In the genomic region with DNA sequence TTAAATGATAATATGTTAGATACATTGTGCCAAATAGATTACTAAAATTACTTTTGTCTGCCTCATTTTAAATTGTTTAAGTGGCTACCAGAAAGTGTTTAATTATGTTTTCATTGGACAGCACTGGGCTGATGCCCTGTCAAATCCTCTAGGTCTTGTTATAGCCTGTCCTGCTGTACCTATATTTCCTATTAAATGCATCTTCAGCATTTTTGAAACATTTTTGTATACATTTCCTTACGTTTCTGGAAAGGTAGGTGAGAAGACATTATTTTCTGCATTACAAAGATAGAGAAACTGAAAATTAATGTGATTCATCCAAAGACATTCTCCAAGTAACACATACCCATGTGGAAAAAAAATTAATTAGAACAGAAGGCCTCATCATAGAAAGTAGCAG, we compare ENCODE assay signal across 11 cellular contexts.
"Had no signal": no experiment of that assay in that cellular context is flagged by ENCODE, and none has a peak within 500 bp of the region (broad histone marks: within the 10 kb centered on the region; RNA-seq: fewer than 3 reads in every experiment).

No MANE protein-coding gene starts in this region.

- H3K9me3 ChIP-seq: HAP-1 had no signal

- H3K9ac ChIP-seq: GM23248 had no signal

- H3K4me3 ChIP-seq: GM23248, GM23338, HAP-1 had no signal

- FAIRE-seq: H1, H54 had no signal

- H3K4me1 ChIP-seq: HAP-1 had no signal

- H2AFZ ChIP-seq: GM23248, GM23338 had no signal

- H3K27ac ChIP-seq: GM23248 had no signal

- ATAC-seq: GM23338, HCT116 had no signal

- H3K36me3 ChIP-seq: HAP-1 had no signal

- H3K4me2 ChIP-seq: GM23338 had no signal

- DNase-seq: GM23248, GOT3, H7, H9, HCEC 1CT, HFFc6 had no signal
